Comparison of ENCODE assay signal across 14 cellular contexts in the genomic region with DNA sequence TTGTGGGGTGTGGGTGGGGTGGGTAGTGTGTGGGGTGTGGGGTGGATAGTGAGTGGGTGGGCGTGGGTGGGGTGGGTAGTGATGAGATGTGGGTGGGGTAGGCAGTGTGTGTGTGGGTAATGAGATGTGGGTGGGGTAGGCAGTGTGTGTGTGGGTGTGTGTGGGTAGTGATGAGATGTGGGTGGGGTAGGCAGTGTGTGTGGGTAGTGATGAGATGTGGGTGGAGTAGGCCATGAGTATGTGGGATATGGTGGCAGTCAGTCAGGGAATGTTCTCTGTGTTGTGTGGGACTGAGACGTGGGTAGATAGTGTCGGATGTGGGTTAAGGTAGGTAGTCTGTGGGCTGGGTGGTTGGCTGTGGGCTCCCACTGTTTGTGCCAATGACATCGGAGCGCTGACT. TPM values are rescaled to one million over a fixed set of nuclear protein-coding genes. Genes with fewer than 3 reads are reported as not detected.
DNase-seq lines count a peak whose midpoint lies in the region; ATAC-seq and TF ChIP-seq lines count a peak whose summit lies in the region.
"Had no signal": no experiment of that assay in that cellular context is flagged by ENCODE, and none has a peak within 500 bp of the region (broad histone marks: within the 10 kb centered on the region; RNA-seq: fewer than 3 reads in every experiment).

No MANE protein-coding gene starts in this region.

- H3K4me3 ChIP-seq in esophagus muscularis mucosa (no peak overlapping the region), left lung (no peak overlapping the region)
- H3K4me3 ChIP-seq: A549 had no signal

- TF ChIP-seq CTCF in esophagus muscularis mucosa (IDR thresholded peaks at IDR 0.05) (no peak), left lung (IDR thresholded peaks at IDR 0.05) (no peak)

- H3K9me3 Mint-ChIP-seq in stimulated activated naive CD8-positive, alpha-beta T cell treated with anti-CD3 and anti-CD28 coated beads, Interleukin-15, amount 100 ng/mL, for 72 hours, result no peaks in the 10 kb centered on the region
- H3K9me3 Mint-ChIP-seq in stimulated activated effector memory CD8-positive, alpha-beta T cell treated with anti-CD3 and anti-CD28 coated beads, Interleukin-12 subunit alpha, Interleukin-12 subunit beta, amount 100 ng/mL, for 72 hours, result peaks cover 5% of the 10 kb centered on the region
- H3K9me3 Mint-ChIP-seq: CD4-positive, alpha-beta T cell; H9 had no signal

- no peak for DNase-seq in stimulated activated naive CD8-positive, alpha-beta T cell treated with anti-CD3 and anti-CD28 coated beads, Interleukin-15, amount 100 ng/mL, for 72 hours
- DNase-seq in stimulated activated naive CD8-positive, alpha-beta T cell treated with anti-CD3 and anti-CD28 coated beads, Interleukin-15, Interleukin-2, amounts not matched to agents 100 U/mL and 50 U/mL, for 24 hours, result no peak
- DNase-seq in esophagus muscularis mucosa (ENCODE audit: extremely low spot score) (peak; percentile 26), NCI-H2107 (lab: John Stamatoyannopoulos, UW) (no peak), left lung (no peak)
- DNase-seq in stimulated activated effector memory CD8-positive, alpha-beta T cell treated with anti-CD3 and anti-CD28 coated beads, Interleukin-12 subunit alpha, Interleukin-12 subunit beta, amount 100 ng/mL, for 72 hours (ENCODE audit: low spot score in 2 of 2), result peak in 1 of 2 donors; percentile 17
- DNase-seq: AML-193; Caco-2; CD4-positive, alpha-beta T cell; H9 had no signal

- H3K9me3 ChIP-seq in esophagus muscularis mucosa (no peaks in the 10 kb centered on the region), left lung (no peaks in the 10 kb centered on the region)
- H3K9me3 ChIP-seq: A549, Caco-2 had no signal

- no peaks in the 10 kb centered on the region for H3K36me3 Mint-ChIP-seq in stimulated activated effector memory CD8-positive, alpha-beta T cell treated with anti-CD3 and anti-CD28 coated beads, Interleukin-12 subunit alpha, Interleukin-12 subunit beta, amount 100 ng/mL, for 72 hours

- no peak for TF ChIP-seq EP300 in esophagus muscularis mucosa (IDR thresholded peaks at IDR 0.05)

- intact Hi-C loops in esophagus muscularis mucosa (cut with DNase I) (no loop called here), left lung (cut with DNase I) (no loop called here)

- H3K4me1 Mint-ChIP-seq in stimulated activated naive CD8-positive, alpha-beta T cell treated with anti-CD3 and anti-CD28 coated beads, Interleukin-15, amount 100 ng/mL, for 72 hours, result no peaks in the 10 kb centered on the region
- H3K4me1 Mint-ChIP-seq in stimulated activated effector memory CD8-positive, alpha-beta T cell treated with anti-CD3 and anti-CD28 coated beads, Interleukin-12 subunit alpha, Interleukin-12 subunit beta, amount 100 ng/mL, for 72 hours, result no peaks in the 10 kb centered on the region

- no peak for TF ChIP-seq POLR2A in esophagus muscularis mucosa (IDR thresholded peaks at IDR 0.05; ENCODE audit: low read depth)

- no peak overlapping the region for H3K27ac Mint-ChIP-seq in stimulated activated naive CD8-positive, alpha-beta T cell treated with anti-CD3 and anti-CD28 coated beads, Interleukin-15, amount 100 ng/mL, for 72 hours
- H3K27ac Mint-ChIP-seq in stimulated activated effector memory CD8-positive, alpha-beta T cell treated with anti-CD3 and anti-CD28 coated beads, Interleukin-12 subunit alpha, Interleukin-12 subunit beta, amount 100 ng/mL, for 72 hours, result no peak overlapping the region
- H3K27ac Mint-ChIP-seq: CD4-positive, alpha-beta T cell; H9 had no signal

- H3K27ac ChIP-seq in esophagus muscularis mucosa (replicated peaks in 1 of 4) (no peak overlapping the region), left lung (no peak overlapping the region)
- H3K27ac ChIP-seq: 22Rv1, A549, C4-2B had no signal

- H3K27me3 ChIP-seq in esophagus muscularis mucosa (peaks cover 0 to 22% (median 0%) of the 10 kb centered on the region in 4 donors), left lung (peaks cover 18 to 25% of the 10 kb centered on the region in 2 donors)

- peak; percentile 31 for ATAC-seq in stimulated activated naive CD8-positive, alpha-beta T cell treated with anti-CD3 and anti-CD28 coated beads, Interleukin-15, amount 100 ng/mL, for 72 hours
- ATAC-seq in stimulated activated naive CD8-positive, alpha-beta T cell treated with anti-CD3 and anti-CD28 coated beads, Interleukin-15, Interleukin-2, amounts not matched to agents 100 U/mL and 50 U/mL, for 24 hours, result no peak
- peak; percentile 26 for ATAC-seq in stimulated activated effector memory CD8-positive, alpha-beta T cell treated with anti-CD3 and anti-CD28 coated beads, Interleukin-12 subunit alpha, Interleukin-12 subunit beta, amount 100 ng/mL, for 72 hours
- ATAC-seq in HG02678 (IDR thresholded peaks at IDR 0.05; ENCODE audit: unreplicated experiment) (no peak), left lung (no peak)

- peaks cover 19% of the 10 kb centered on the region for H3K27me3 Mint-ChIP-seq in stimulated activated naive CD8-positive, alpha-beta T cell treated with anti-CD3 and anti-CD28 coated beads, Interleukin-15, amount 100 ng/mL, for 72 hours

- no peak overlapping the region for H3K4me3 Mint-ChIP-seq in stimulated activated naive CD8-positive, alpha-beta T cell treated with anti-CD3 and anti-CD28 coated beads, Interleukin-15, amount 100 ng/mL, for 72 hours
- no peak overlapping the region for H3K4me3 Mint-ChIP-seq in stimulated activated effector memory CD8-positive, alpha-beta T cell treated with anti-CD3 and anti-CD28 coated beads, Interleukin-12 subunit alpha, Interleukin-12 subunit beta, amount 100 ng/mL, for 72 hours
- H3K4me3 Mint-ChIP-seq: CD4-positive, alpha-beta T cell; H9 had no signal

- 92% methylated on average over 5 of the region's 5 CpGs for WGBS in esophagus muscularis mucosa

- H3K36me3 ChIP-seq in esophagus muscularis mucosa (no peaks in the 10 kb centered on the region), left lung (no peaks in the 10 kb centered on the region)

- no peaks in the 10 kb centered on the region for H3K4me1 ChIP-seq in esophagus muscularis mucosa
- no peaks in the 10 kb centered on the region for H3K4me1 ChIP-seq in left lung
- H3K4me1 ChIP-seq: A549, Caco-2 had no signal

RNA-seq across cellular contexts. Expression of a gene that starts 7.1 kb away (rescaled TPM):
- total RNA-seq in esophagus muscularis mucosa, result under 1 TPM; 0.13 to 0.75 (median 0.46) TPM
- under 1 TPM; 0.50 to 0.58 TPM for total RNA-seq in left lung

Comparison
In these comparisons a context has a peak if more than half of its experiments do, and no peak if none do; other contexts are left out.
1. ATAC-seq: peak in stimulated activated naive CD8-positive, alpha-beta T cell treated with anti-CD3 and anti-CD28 coated beads, Interleukin-15, amount 100 ng/mL, for 72 hours (single experiment) and stimulated activated effector memory CD8-positive, alpha-beta T cell treated with anti-CD3 and anti-CD28 coated beads, Interleukin-12 subunit alpha, Interleukin-12 subunit beta, amount 100 ng/mL, for 72 hours (single experiment); none in stimulated activated naive CD8-positive, alpha-beta T cell treated with anti-CD3 and anti-CD28 coated beads, Interleukin-15, Interleukin-2, amounts not matched to agents 100 U/mL and 50 U/mL, for 24 hours (single experiment), HG02678 (single experiment) and left lung (single experiment).